Comparison of ENCODE assay signal across 8 cellular contexts in genomic region chr7:43926193-43927043, GRCh38. TPM values are rescaled to one million over a fixed set of nuclear protein-coding genes. Genes with fewer than 3 reads are reported as not detected.
DNase-seq lines count a peak whose midpoint lies in the region; ATAC-seq lines count a peak whose summit lies in the region.

Gene UBE2D4, plus strand, starts transcription at chr7:43926436. Its CDS starts 97 bp downstream, at chr7:43926533.

- H3K9me3 Mint-ChIP-seq in activated T-helper 1 cell treated with anti-CD3 and anti-CD28 coated beads, Interleukin-12 subunit alpha, Interleukin-12 subunit beta, Interleukin-2, Interleukin-4 antibody, amounts not matched to agents 30 ng/mL and 10 ng/mL and 1 ng/mL, durations not matched to agents 14 hours and 24 hours and 36 hours, result no peaks in the 10 kb centered on the region
- H3K9me3 Mint-ChIP-seq in naive thymus-derived CD8-positive, alpha-beta T cell, result no peaks in the 10 kb centered on the region

- peaks cover 2% of the 10 kb centered on the region for H3K27me3 Mint-ChIP-seq in activated T-helper 1 cell treated with anti-CD3 and anti-CD28 coated beads, Interleukin-12 subunit alpha, Interleukin-12 subunit beta, Interleukin-2, Interleukin-4 antibody, amounts not matched to agents 30 ng/mL and 10 ng/mL and 1 ng/mL, durations not matched to agents 14 hours and 24 hours and 36 hours (ENCODE audit: insufficient read depth)
- no peaks in the 10 kb centered on the region for H3K27me3 Mint-ChIP-seq in naive thymus-derived CD8-positive, alpha-beta T cell

- peaks cover 30% of the 10 kb centered on the region for H3K4me1 Mint-ChIP-seq in activated T-helper 1 cell treated with anti-CD3 and anti-CD28 coated beads, Interleukin-12 subunit alpha, Interleukin-12 subunit beta, Interleukin-2, Interleukin-4 antibody, amounts not matched to agents 30 ng/mL and 10 ng/mL and 1 ng/mL, durations not matched to agents 14 hours and 24 hours and 36 hours (ENCODE audit: low read depth)
- H3K4me1 Mint-ChIP-seq in naive thymus-derived CD8-positive, alpha-beta T cell, result peaks cover 18 to 45% (median 38%) of the 10 kb centered on the region in 4 donors

- peak within 1 kb of the TSS; percentile 97 for H3K27ac Mint-ChIP-seq in activated T-helper 1 cell treated with anti-CD3 and anti-CD28 coated beads, Interleukin-12 subunit alpha, Interleukin-12 subunit beta, Interleukin-2, Interleukin-4 antibody, amounts not matched to agents 30 ng/mL and 10 ng/mL and 1 ng/mL, durations not matched to agents 14 hours and 24 hours and 36 hours
- H3K27ac Mint-ChIP-seq in naive thymus-derived CD8-positive, alpha-beta T cell, result peak within 1 kb of the TSS; percentile 89 to 98 (median 96)

- H3K36me3 Mint-ChIP-seq in activated T-helper 1 cell treated with anti-CD3 and anti-CD28 coated beads, Interleukin-12 subunit alpha, Interleukin-12 subunit beta, Interleukin-2, Interleukin-4 antibody, amounts not matched to agents 30 ng/mL and 10 ng/mL and 1 ng/mL, durations not matched to agents 14 hours and 24 hours and 36 hours (ENCODE audit: low read depth), result peaks cover 10% of the 10 kb centered on the region
- H3K36me3 Mint-ChIP-seq in naive thymus-derived CD8-positive, alpha-beta T cell, result peaks cover 0 to 4% (median 0%) of the 10 kb centered on the region in 3 donors

- DNase-seq in EH (ENCODE audit: low read depth), result peak; percentile 69
- peak; percentile 88 for DNase-seq in KG1 (lab: John Stamatoyannopoulos, UW)
- peak; percentile 97 for DNase-seq in RPMI8226
- peak; percentile 88 for DNase-seq in activated T-helper 1 cell treated with anti-CD3 and anti-CD28 coated beads, Interleukin-12 subunit alpha, Interleukin-12 subunit beta, Interleukin-2, Interleukin-4 antibody, amounts not matched to agents 30 ng/mL and 10 ng/mL and 1 ng/mL, durations not matched to agents 14 hours and 24 hours and 36 hours (ENCODE audit: low spot score)
- DNase-seq in fibroblast of gingiva (ENCODE audit: low read depth), result peak; percentile 46
- peak; percentile 82 to 92 (median 87) for DNase-seq in naive thymus-derived CD8-positive, alpha-beta T cell
- DNase-seq in stimulated activated naive CD4-positive, alpha-beta T cell (lab: John Stamatoyannopoulos, UW), result peak; percentile 78 to 97 (median 89)

- POLR2A ChIA-PET in naive thymus-derived CD8-positive, alpha-beta T cell (lab: Charles Lee), result interaction anchor here (0.6 to 2.1 kb wide), 10 partner anchors 13 to 994 kb away, joined by 3 to 14 read pairs (median 4); partner anchors contain the start of genes MRPL32, MRPS24, NUDCD3 and OGDH

- intact Hi-C loops in activated T-helper 1 cell treated with anti-CD3 and anti-CD28 coated beads, Interleukin-12 subunit alpha, Interleukin-12 subunit beta, Interleukin-2, Interleukin-4 antibody, amounts not matched to agents 30 ng/mL and 10 ng/mL and 1 ng/mL, durations not matched to agents 14 hours and 24 hours and 36 hours (cut with micrococcal nuclease), result loop anchor here (1.0 to 10.0 kb wide), 10 partner anchors 20 to 992 kb away; partner anchors contain the start of genes COA1, MRPL32, MRPS24 and POLD2

- peak within 1 kb of the TSS; percentile 95 for H3K4me3 Mint-ChIP-seq in activated T-helper 1 cell treated with anti-CD3 and anti-CD28 coated beads, Interleukin-12 subunit alpha, Interleukin-12 subunit beta, Interleukin-2, Interleukin-4 antibody, amounts not matched to agents 30 ng/mL and 10 ng/mL and 1 ng/mL, durations not matched to agents 14 hours and 24 hours and 36 hours
- H3K4me3 Mint-ChIP-seq in naive thymus-derived CD8-positive, alpha-beta T cell, result peak within 1 kb of the TSS; percentile 87 to 95 (median 93)

- peak; percentile 90 for ATAC-seq in GM21737 (IDR thresholded peaks at IDR 0.05; ENCODE audit: unreplicated experiment)
- peak; percentile 89 to 90 for ATAC-seq in naive thymus-derived CD8-positive, alpha-beta T cell

RNA-seq across cellular contexts. Expression of gene UBE2D4, which starts in this region (rescaled TPM):
- 15.3 and 17.7 TPM in 2 replicates for total RNA-seq in activated T-helper 1 cell treated with anti-CD3 and anti-CD28 coated beads, Interleukin-12 subunit alpha, Interleukin-12 subunit beta, Interleukin-2, Interleukin-4 antibody, amounts not matched to agents 30 ng/mL and 10 ng/mL and 1 ng/mL, durations not matched to agents 14 hours and 24 hours and 36 hours
- 1 to 10 TPM; 6.7 to 7.0 TPM for total RNA-seq in naive thymus-derived CD8-positive, alpha-beta T cell
- 10 to 100 TPM in 2 of 3 donors, 1 to 10 TPM in 1; 9.3 to 17.6 (median 10.8) TPM for polyA plus RNA-seq in naive thymus-derived CD8-positive, alpha-beta T cell

Comparison
In these comparisons a context has a peak if more than half of its experiments do, and no peak if none do; other contexts are left out.
1. Peak in every context shown above with its lines: DNase-seq and ATAC-seq.
2. DNase-seq: peak in every context shown above with its lines; median percentile 97 in RPMI8226; 89 in stimulated activated naive CD4-positive, alpha-beta T cell; 88 in KG1; 88 in activated T-helper 1 cell treated with anti-CD3 and anti-CD28 coated beads, Interleukin-12 subunit alpha, Interleukin-12 subunit beta, Interleukin-2, Interleukin-4 antibody, amounts not matched to agents 30 ng/mL and 10 ng/mL and 1 ng/mL, durations not matched to agents 14 hours and 24 hours and 36 hours; 87 in naive thymus-derived CD8-positive, alpha-beta T cell; 69 in EH; 46 in fibroblast of gingiva.